17 cellular contexts compared by ENCODE assay signal in genomic region chr2:53473762-53474161, GRCh38.
"Had no signal": no experiment of that assay in that cellular context is flagged by ENCODE, and none has a peak within 500 bp of the region (broad histone marks: within the 10 kb centered on the region; RNA-seq: fewer than 3 reads in every experiment).

No MANE protein-coding gene starts in this region.

- H3K36me3 Mint-ChIP-seq: naive thymus-derived CD4-positive, alpha-beta T cell; stimulated activated memory B cell treated with anti-CD40 and anti-IgM and Interleukin-4, amounts not matched to agents 10 μg/mL and 1 μg/mL and 100 μg/mL, for 72 hours had no signal

- H3K4me1 ChIP-seq: heart right ventricle, spleen, tibial artery, upper lobe of right lung, vagina had no signal

- H3K9me3 Mint-ChIP-seq: stimulated activated naive CD8-positive, alpha-beta T cell treated with anti-CD3 and anti-CD28 coated beads, Interleukin-15, Interleukin-2, amounts not matched to agents 100 ng/mL and 50 ng/mL, for 24 hours had no signal

- H3K4me3 ChIP-seq: heart right ventricle, spleen, tibial artery, upper lobe of right lung, vagina had no signal

- H3K27ac ChIP-seq: heart right ventricle, spleen, tibial artery, upper lobe of right lung, vagina had no signal

- H3K27me3 ChIP-seq: heart right ventricle, spleen, tibial artery, upper lobe of right lung, vagina had no signal

- DNase-seq: dermis blood vessel endothelial cell; foreskin melanocyte; heart right ventricle; hypothalamus; mammary epithelial cell; naive thymus-derived CD4-positive, alpha-beta T cell; nephron progenitor cell; spleen; stimulated activated CD4-positive, alpha-beta T cell treated with anti-CD3 and anti-CD28 coated beads, Interleukin-15, amount 100 ng/mL, for 24 hours; stimulated activated CD4-positive, alpha-beta T cell treated with anti-CD3 and anti-CD28 coated beads, Interleukin-1b, Interleukin-23, amount 100 ng/mL, for 48 hours; stimulated activated CD4-positive, alpha-beta T cell treated with anti-CD3 and anti-CD28 coated beads, Interleukin-4, amount 100 ng/mL, for 24 hours; tibial artery; upper lobe of right lung had no signal

- H3K27ac Mint-ChIP-seq: naive thymus-derived CD4-positive, alpha-beta T cell; nephron progenitor cell; stimulated activated memory B cell treated with anti-CD40 and anti-IgM and Interleukin-4, amounts not matched to agents 10 μg/mL and 1 μg/mL and 100 μg/mL, for 72 hours; stimulated activated naive CD8-positive, alpha-beta T cell treated with anti-CD3 and anti-CD28 coated beads, Interleukin-15, Interleukin-2, amounts not matched to agents 100 ng/mL and 50 ng/mL, for 24 hours had no signal

- H3K36me3 ChIP-seq: heart right ventricle, spleen, tibial artery, upper lobe of right lung, vagina had no signal

- H3K4me1 Mint-ChIP-seq: naive thymus-derived CD4-positive, alpha-beta T cell; nephron progenitor cell; stimulated activated memory B cell treated with anti-CD40 and anti-IgM and Interleukin-4, amounts not matched to agents 10 μg/mL and 1 μg/mL and 100 μg/mL, for 72 hours had no signal

- H3K4me3 Mint-ChIP-seq: naive thymus-derived CD4-positive, alpha-beta T cell; nephron progenitor cell; stimulated activated memory B cell treated with anti-CD40 and anti-IgM and Interleukin-4, amounts not matched to agents 10 μg/mL and 1 μg/mL and 100 μg/mL, for 72 hours; stimulated activated naive CD8-positive, alpha-beta T cell treated with anti-CD3 and anti-CD28 coated beads, Interleukin-15, Interleukin-2, amounts not matched to agents 100 ng/mL and 50 ng/mL, for 24 hours had no signal

- ATAC-seq: naive thymus-derived CD4-positive, alpha-beta T cell; sciatic nerve; stimulated activated memory B cell treated with anti-CD40 and anti-IgM and Interleukin-4, amounts not matched to agents 10 μg/mL and 1 μg/mL and 100 μg/mL, for 72 hours had no signal

- H3K9me3 ChIP-seq: tibial artery, upper lobe of right lung, vagina had no signal
